ENCODE assay signal across 21 cellular contexts in genomic region chr12:103865151-103865730, GRCh38. TPM values are rescaled to one million over a fixed set of nuclear protein-coding genes. Genes with fewer than 3 reads are reported as not detected.
DNase-seq lines count a peak whose midpoint lies in the region; ATAC-seq, FAIRE-seq and TF ChIP-seq lines count a peak whose summit lies in the region.
"Had no signal": no experiment of that assay in that cellular context is flagged by ENCODE, and none has a peak within 500 bp of the region (broad histone marks: within the 10 kb centered on the region; RNA-seq: fewer than 3 reads in every experiment).

No MANE protein-coding gene starts in this region.

- H3K4me3 ChIP-seq in RWPE2 (ENCODE audit: severe bottlenecking) (no peak overlapping the region), keratinocyte (ENCODE audit: control insufficient read depth in 2 of 3, extremely low read depth in 1 of 3, insufficient read depth in 2 of 3, low read depth in 1 of 3, low read length in 3 of 3) (no peak overlapping the region), thoracic aorta (no peak overlapping the region)
- H3K4me3 ChIP-seq: BLaER1, Peyer's patch had no signal

- DNase-seq in ELR (ENCODE audit: low read depth) (peak; percentile 50), RWPE2 (ENCODE audit: low spot score) (no peak), keratinocyte (ENCODE audit: low read depth, low spot score) (no peak), thoracic aorta (ENCODE audit: low spot score) (no peak)
- DNase-seq in activated naive CD4-positive, alpha-beta T cell treated with Interleukin-2 at 50 U/mL for 16 hours, result no peak
- DNase-seq in activated T-cell treated with anti-CD3 and anti-CD28 coated beads, Interleukin-2, amount 50 U/mL, for 48 hours, result no peak
- DNase-seq: Calu3; CD4-positive, alpha-beta memory T cell; DMS53; MM.1S; NCI-H1092; NCI-H146; NCI-H2081; NCI-H2171 treated with DMSO at 0.1 percent for 48 hours; NK-92 treated with Interleukin-12 subunit alpha and Interleukin-12 subunit beta, amount 100 ng/mL, for 24 hours; Peyer's patch; Right ventricle myocardium superior had no signal

- dilution Hi-C loops in keratinocyte (cut with MboI; ENCODE audit: extremely low pct_ligation_motif_present, low sequenced_read_pairs), result no loop called here

- no peak overlapping the region for H2AFZ ChIP-seq in keratinocyte (ENCODE audit: control insufficient read depth, low read length)

- H4K20me1 ChIP-seq in keratinocyte (ENCODE audit: control insufficient read depth, extremely low read depth, insufficient read depth, low read length), result no peaks in the 10 kb centered on the region
- H4K20me1 ChIP-seq: BLaER1 had no signal

- TF ChIP-seq CTCF in RWPE2 (IDR thresholded peaks at IDR 0.05; ENCODE audit: poor library complexity, severe bottlenecking) (no peak), keratinocyte (optimal IDR thresholded peaks at IDR 0.05 in 1 of 3, IDR thresholded peaks at IDR 0.05 in 1 of 3, conservative IDR thresholded peaks at IDR 0.05 in 1 of 3; ENCODE audit: extremely low read depth in 1 of 3, insufficient read depth in 2 of 3, low read length in 3 of 3) (no peak), thoracic aorta (IDR thresholded peaks at IDR 0.05) (no peak)

- no peaks in the 10 kb centered on the region for H3K27me3 ChIP-seq in RWPE2 (ENCODE audit: insufficient read depth, poor library complexity, severe bottlenecking)
- no peaks in the 10 kb centered on the region for H3K27me3 ChIP-seq in keratinocyte (ENCODE audit: control insufficient read depth, extremely low read depth, insufficient read depth, low read length)
- H3K27me3 ChIP-seq in thoracic aorta (replicated peaks; ENCODE audit: insufficient read depth), result no peaks in the 10 kb centered on the region
- H3K27me3 ChIP-seq: BLaER1, Peyer's patch had no signal

- H3K4me1 ChIP-seq in RWPE2 (ENCODE audit: insufficient read depth, poor library complexity, severe bottlenecking), result peaks cover 8% of the 10 kb centered on the region
- H3K4me1 ChIP-seq in keratinocyte (ENCODE audit: control insufficient read depth, extremely low read depth, insufficient read depth, low read length), result peaks cover 14% of the 10 kb centered on the region
- H3K4me1 ChIP-seq in thoracic aorta (ENCODE audit: control insufficient read depth in 1 of 2, low read depth in 2 of 2), result peaks cover 4 to 61% of the 10 kb centered on the region in 2 donors
- H3K4me1 ChIP-seq: BLaER1, Peyer's patch had no signal

- H3K9me1 ChIP-seq in keratinocyte (ENCODE audit: control insufficient read depth, extremely low read depth, insufficient read depth, low read length), result no peaks in the 10 kb centered on the region

- peak; percentile 73 for FAIRE-seq in keratinocyte (lab: Jason Lieb, UNC)
- FAIRE-seq: H54 had no signal

- no peaks in the 10 kb centered on the region for H3K36me3 ChIP-seq in RWPE2 (ENCODE audit: low read depth)
- H3K36me3 ChIP-seq in keratinocyte (ENCODE audit: control insufficient read depth in 2 of 2, extremely low read depth in 1 of 2, insufficient read depth in 2 of 2, low read length in 2 of 2), result no peaks in the 10 kb centered on the region
- H3K36me3 ChIP-seq in thoracic aorta, result no peaks in the 10 kb centered on the region
- H3K36me3 ChIP-seq: BLaER1, Peyer's patch had no signal

- H3K9me3 ChIP-seq in RWPE2 (ENCODE audit: severe bottlenecking) (no peaks in the 10 kb centered on the region), keratinocyte (ENCODE audit: control insufficient read depth, low read depth, low read length) (no peaks in the 10 kb centered on the region), thoracic aorta (no peaks in the 10 kb centered on the region)
- H3K9me3 ChIP-seq: BLaER1, Peyer's patch had no signal

- H3K79me2 ChIP-seq in keratinocyte (ENCODE audit: control insufficient read depth, insufficient read depth, low read length), result no peaks in the 10 kb centered on the region

- H3K9ac ChIP-seq in keratinocyte (ENCODE audit: control insufficient read depth, extremely low read depth, insufficient read depth, low read length), result no peak overlapping the region
- H3K9ac ChIP-seq: BLaER1 had no signal

- no peak overlapping the region for H3K27ac ChIP-seq in RWPE2 (ENCODE audit: poor library complexity, severe bottlenecking)
- no peak overlapping the region for H3K27ac ChIP-seq in keratinocyte (ENCODE audit: control insufficient read depth, insufficient read depth, low read length)
- H3K27ac ChIP-seq in thoracic aorta, result peak overlapping the region; percentile 82 to 91
- H3K27ac ChIP-seq: BLaER1, HL-60, Peyer's patch had no signal

- ATAC-seq in RWPE2 (ENCODE audit: low read depth), result peak; percentile 91
- no peak for ATAC-seq in thoracic aorta (ENCODE audit: insufficient number of reproducible peaks, low FRiP score, low read depth)
- ATAC-seq in GM21619 (IDR thresholded peaks at IDR 0.05; ENCODE audit: unreplicated experiment), result no peak

- no peak overlapping the region for H3K4me2 ChIP-seq in keratinocyte (ENCODE audit: control insufficient read depth, extremely low read depth, insufficient read depth, low read depth, low read length)
- H3K4me2 ChIP-seq: BLaER1 had no signal

RNA-seq across cellular contexts. Expression of gene NT5DC3, which starts 24.2 kb away (rescaled TPM):
- polyA plus RNA-seq in keratinocyte, result 10.7 to 14.6 TPM (median 12.8 TPM) in 3 replicates
- 7.0 TPM for polyA plus RNA-seq in keratinocyte (2011; ENCODE audit: low read depth)
- polyA plus RNA-seq in keratinocyte (2011; cell fraction: cytosol; rRNA removed), result 8.7 and 10.7 TPM in 2 replicates
- 38.7 and 45.8 TPM in 2 replicates for polyA plus RNA-seq in keratinocyte (2011; cell fraction: nucleus; rRNA removed)
- 8.5 and 15.2 TPM in 2 replicates for polyA plus RNA-seq in keratinocyte (2012; ENCODE audit: low replicate concordance)
- polyA minus RNA-seq in keratinocyte, result 25.3 to 35.2 TPM (median 26.9 TPM) in 3 replicates
- 17.1 TPM for polyA minus RNA-seq in keratinocyte (2011; cell fraction: cytosol; rRNA and poly(A)+ RNA removed)
- 29.3 and 63.4 TPM in 2 replicates for polyA minus RNA-seq in keratinocyte (2011; cell fraction: nucleus; rRNA and poly(A)+ RNA removed)
- 10 to 100 TPM; 36.0 to 62.4 TPM for total RNA-seq in thoracic aorta

Comparison
In these comparisons a context has a peak if more than half of its experiments do, and no peak if none do; other contexts are left out.
1. H3K27ac ChIP-seq: peak in thoracic aorta (2 of 2); none in RWPE2 (single experiment) and keratinocyte (single experiment).